1 cellular context compared by ENCODE assay signal in genomic region chr9:1267141-1267570, GRCh38.
TF ChIP-seq lines count a peak whose summit lies in the region.

No MANE protein-coding gene starts in this region.

TF ChIP-seq in GM12878, 131 proteins besides CTCF, POLR2A, EP300 and RAD21 (continued from another document and continues in another):
- TF ChIP-seq CEBPZ (IDR thresholded peaks at IDR 0.05; ENCODE audit: low read depth, low read length) (no peak), IKZF2 (IDR thresholded peaks at IDR 0.05) (peak; percentile 90 to 92), IRF4 (IDR thresholded peaks at IDR 0.05; ENCODE audit: low read depth, low read length) (peak; percentile 72; the same call in 1 of the 2 replicates), CREB1 (IDR thresholded peaks at IDR 0.05; ENCODE audit: low read depth) (no peak), E2F4 (IDR thresholded peaks at IDR 0.05; ENCODE audit: low read depth, low read length) (no peak), SUPT20H (IDR thresholded peaks at IDR 0.05; ENCODE audit: borderline replicate concordance, control insufficient read depth, low read depth, low read length) (no peak), SIX5 (IDR thresholded peaks at IDR 0.05; ENCODE audit: low read depth, low read length, severe bottlenecking) (no peak), MYC (IDR thresholded peaks at IDR 0.05; ENCODE audit: insufficient read depth, insufficient read length, insufficient replicate concordance, low read length, severe bottlenecking) (no peak), ETV6 (conservative IDR thresholded peaks at IDR 0.05 in 1 of 2, IDR thresholded peaks at IDR 0.05 in 1 of 2; ENCODE audit: borderline replicate concordance in 1 of 2, low read depth in 1 of 2) (no peak), SP1 (IDR thresholded peaks at IDR 0.05; ENCODE audit: low read depth, low read length) (no peak), RFX5 (IDR thresholded peaks at IDR 0.05; ENCODE audit: low read depth, low read length) (no peak), SMAD5 (IDR thresholded peaks at IDR 0.05; ENCODE audit: low read depth) (no peak), RAD51 (IDR thresholded peaks at IDR 0.05) (peak; percentile 71; the same call in 1 of the 2 replicates), CUX1 (IDR thresholded peaks at IDR 0.05; ENCODE audit: insufficient replicate concordance, low read depth, low read length) (peak; percentile 93), MTA2 (IDR thresholded peaks at IDR 0.05; ENCODE audit: low read depth) (peak; percentile 96), ZNF207 (IDR thresholded peaks at IDR 0.05; ENCODE audit: borderline replicate concordance) (peak; percentile 66; the same call in 1 of the 2 replicates), ASH2L (IDR thresholded peaks at IDR 0.05; ENCODE audit: borderline replicate concordance, low read depth) (no peak), KDM1A (IDR thresholded peaks at IDR 0.05; ENCODE audit: borderline replicate concordance) (no peak), REST (IDR thresholded peaks at IDR 0.05; ENCODE audit: low read depth, low read length) (no peak), RB1 (IDR thresholded peaks at IDR 0.05; ENCODE audit: borderline replicate concordance) (peak; percentile 70; the same call in 1 of the 2 replicates), RUNX3 (IDR thresholded peaks at IDR 0.05; ENCODE audit: low read length) (no peak), SMC3 (IDR thresholded peaks at IDR 0.05; ENCODE audit: borderline replicate concordance, low read length) (no peak), EZH2 (IDR thresholded peaks at IDR 0.05; ENCODE audit: borderline replicate concordance, control insufficient read depth, low read depth, low read length) (no peak), SMAD1 (IDR thresholded peaks at IDR 0.05; ENCODE audit: low read depth, partially characterized antibody) (peak; percentile 92), MTA3 (IDR thresholded peaks at IDR 0.05; ENCODE audit: borderline replicate concordance, low read length) (no peak), GABPA (IDR thresholded peaks at IDR 0.05; ENCODE audit: low read depth) (no peak)
- TF ChIP-seq, protein P1, sequence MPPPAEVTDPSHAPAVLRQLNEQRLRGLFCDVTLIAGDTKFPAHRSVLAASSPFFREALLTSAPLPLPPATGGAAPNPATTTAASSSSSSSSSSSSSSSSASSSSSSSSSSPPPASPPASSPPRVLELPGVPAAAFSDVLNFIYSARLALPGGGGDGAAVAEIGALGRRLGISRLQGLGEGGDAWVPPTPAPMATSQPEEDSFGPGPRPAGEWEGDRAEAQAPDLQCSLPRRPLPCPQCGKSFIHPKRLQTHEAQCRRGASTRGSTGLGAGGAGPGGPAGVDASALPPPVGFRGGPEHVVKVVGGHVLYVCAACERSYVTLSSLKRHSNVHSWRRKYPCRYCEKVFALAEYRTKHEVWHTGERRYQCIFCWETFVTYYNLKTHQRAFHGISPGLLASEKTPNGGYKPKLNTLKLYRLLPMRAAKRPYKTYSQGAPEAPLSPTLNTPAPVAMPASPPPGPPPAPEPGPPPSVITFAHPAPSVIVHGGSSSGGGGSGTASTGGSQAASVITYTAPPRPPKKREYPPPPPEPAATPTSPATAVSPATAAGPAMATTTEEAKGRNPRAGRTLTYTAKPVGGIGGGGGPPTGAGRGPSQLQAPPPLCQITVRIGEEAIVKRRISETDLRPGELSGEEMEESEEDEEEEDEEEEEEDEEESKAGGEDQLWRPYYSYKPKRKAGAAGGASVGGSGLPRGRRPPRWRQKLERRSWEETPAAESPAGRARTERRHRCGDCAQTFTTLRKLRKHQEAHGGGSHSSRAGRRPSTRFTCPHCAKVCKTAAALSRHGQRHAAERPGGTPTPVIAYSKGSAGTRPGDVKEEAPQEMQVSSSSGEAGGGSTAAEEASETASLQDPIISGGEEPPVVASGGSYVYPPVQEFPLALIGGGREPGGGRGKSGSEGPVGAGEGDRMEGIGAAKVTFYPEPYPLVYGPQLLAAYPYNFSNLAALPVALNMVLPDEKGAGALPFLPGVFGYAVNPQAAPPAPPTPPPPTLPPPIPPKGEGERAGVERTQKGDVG (CRISPR knock-in tag; IDR thresholded peaks at IDR 0.05): no peak
- TF ChIP-seq, protein P2, sequence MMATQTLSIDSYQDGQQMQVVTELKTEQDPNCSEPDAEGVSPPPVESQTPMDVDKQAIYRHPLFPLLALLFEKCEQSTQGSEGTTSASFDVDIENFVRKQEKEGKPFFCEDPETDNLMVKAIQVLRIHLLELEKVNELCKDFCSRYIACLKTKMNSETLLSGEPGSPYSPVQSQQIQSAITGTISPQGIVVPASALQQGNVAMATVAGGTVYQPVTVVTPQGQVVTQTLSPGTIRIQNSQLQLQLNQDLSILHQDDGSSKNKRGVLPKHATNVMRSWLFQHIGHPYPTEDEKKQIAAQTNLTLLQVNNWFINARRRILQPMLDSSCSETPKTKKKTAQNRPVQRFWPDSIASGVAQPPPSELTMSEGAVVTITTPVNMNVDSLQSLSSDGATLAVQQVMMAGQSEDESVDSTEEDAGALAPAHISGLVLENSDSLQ (IDR thresholded peaks at IDR 0.05): no peak
- TF ChIP-seq, protein P3, sequence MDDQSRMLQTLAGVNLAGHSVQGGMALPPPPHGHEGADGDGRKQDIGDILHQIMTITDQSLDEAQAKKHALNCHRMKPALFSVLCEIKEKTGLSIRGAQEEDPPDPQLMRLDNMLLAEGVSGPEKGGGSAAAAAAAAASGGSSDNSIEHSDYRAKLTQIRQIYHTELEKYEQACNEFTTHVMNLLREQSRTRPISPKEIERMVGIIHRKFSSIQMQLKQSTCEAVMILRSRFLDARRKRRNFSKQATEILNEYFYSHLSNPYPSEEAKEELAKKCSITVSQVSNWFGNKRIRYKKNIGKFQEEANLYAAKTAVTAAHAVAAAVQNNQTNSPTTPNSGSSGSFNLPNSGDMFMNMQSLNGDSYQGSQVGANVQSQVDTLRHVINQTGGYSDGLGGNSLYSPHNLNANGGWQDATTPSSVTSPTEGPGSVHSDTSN (IDR thresholded peaks at IDR 0.05; ENCODE audit: insufficient replicate concordance, low read depth, low read length): no peak
- TF ChIP-seq, protein P4, sequence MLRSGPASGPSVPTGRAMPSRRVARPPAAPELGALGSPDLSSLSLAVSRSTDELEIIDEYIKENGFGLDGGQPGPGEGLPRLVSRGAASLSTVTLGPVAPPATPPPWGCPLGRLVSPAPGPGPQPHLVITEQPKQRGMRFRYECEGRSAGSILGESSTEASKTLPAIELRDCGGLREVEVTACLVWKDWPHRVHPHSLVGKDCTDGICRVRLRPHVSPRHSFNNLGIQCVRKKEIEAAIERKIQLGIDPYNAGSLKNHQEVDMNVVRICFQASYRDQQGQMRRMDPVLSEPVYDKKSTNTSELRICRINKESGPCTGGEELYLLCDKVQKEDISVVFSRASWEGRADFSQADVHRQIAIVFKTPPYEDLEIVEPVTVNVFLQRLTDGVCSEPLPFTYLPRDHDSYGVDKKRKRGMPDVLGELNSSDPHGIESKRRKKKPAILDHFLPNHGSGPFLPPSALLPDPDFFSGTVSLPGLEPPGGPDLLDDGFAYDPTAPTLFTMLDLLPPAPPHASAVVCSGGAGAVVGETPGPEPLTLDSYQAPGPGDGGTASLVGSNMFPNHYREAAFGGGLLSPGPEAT (IDR thresholded peaks at IDR 0.05; ENCODE audit: low read depth): peak; percentile 89
- TF ChIP-seq, protein P5, sequence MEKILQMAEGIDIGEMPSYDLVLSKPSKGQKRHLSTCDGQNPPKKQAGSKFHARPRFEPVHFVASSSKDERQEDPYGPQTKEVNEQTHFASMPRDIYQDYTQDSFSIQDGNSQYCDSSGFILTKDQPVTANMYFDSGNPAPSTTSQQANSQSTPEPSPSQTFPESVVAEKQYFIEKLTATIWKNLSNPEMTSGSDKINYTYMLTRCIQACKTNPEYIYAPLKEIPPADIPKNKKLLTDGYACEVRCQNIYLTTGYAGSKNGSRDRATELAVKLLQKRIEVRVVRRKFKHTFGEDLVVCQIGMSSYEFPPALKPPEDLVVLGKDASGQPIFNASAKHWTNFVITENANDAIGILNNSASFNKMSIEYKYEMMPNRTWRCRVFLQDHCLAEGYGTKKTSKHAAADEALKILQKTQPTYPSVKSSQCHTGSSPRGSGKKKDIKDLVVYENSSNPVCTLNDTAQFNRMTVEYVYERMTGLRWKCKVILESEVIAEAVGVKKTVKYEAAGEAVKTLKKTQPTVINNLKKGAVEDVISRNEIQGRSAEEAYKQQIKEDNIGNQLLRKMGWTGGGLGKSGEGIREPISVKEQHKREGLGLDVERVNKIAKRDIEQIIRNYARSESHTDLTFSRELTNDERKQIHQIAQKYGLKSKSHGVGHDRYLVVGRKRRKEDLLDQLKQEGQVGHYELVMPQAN (conservative IDR thresholded peaks at IDR 0.05): peak; percentile 43; the same call in 1 of the 2 replicates
